In the genomic region with DNA sequence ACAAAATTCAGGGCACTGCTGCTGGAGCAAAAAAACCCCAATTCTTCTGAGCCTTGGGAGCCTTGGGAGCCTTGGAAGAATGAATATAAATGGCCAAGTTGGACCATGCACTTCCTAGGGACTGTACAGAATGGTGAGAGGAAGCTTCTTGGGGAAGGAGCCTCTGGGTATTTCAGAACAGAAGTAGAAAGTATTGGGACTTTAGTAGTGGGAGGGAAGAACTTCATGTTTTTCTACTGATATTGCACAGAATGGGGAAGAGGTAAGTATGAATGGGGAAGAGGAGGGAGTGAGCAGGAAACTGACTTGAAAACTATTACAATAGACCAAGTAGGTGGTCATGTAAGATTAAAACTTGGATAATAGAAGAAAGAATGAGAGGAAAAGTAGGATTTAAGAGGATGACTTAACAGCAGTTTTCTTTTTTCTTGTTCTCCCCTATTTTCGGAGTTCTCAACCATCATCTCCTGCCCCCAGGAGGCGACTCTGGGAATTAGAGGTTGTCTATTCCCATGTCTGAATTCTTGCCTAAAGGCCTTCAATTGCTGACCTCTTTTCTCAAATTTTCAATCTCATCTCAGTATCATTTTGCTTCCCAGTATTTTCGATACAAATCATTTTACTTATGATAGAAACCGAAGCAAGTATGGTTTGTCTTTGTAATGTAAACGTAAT, we compare ENCODE assay signal across 11 cellular contexts. TPM values are rescaled to one million over a fixed set of nuclear protein-coding genes. Genes with fewer than 3 reads are reported as not detected.
DNase-seq lines count a peak whose midpoint lies in the region; ATAC-seq and TF ChIP-seq lines count a peak whose summit lies in the region.
"Had no signal": no experiment of that assay in that cellular context is flagged by ENCODE, and none has a peak within 500 bp of the region (broad histone marks: within the 10 kb centered on the region; RNA-seq: fewer than 3 reads in every experiment).

No MANE protein-coding gene starts in this region.

- no peak for ATAC-seq in RWPE2 (ENCODE audit: low read depth)

- H3K4me3 ChIP-seq in RWPE2 (ENCODE audit: severe bottlenecking), result no peak overlapping the region
- H3K4me3 ChIP-seq in fibroblast of pulmonary artery (replicated peaks; ENCODE audit: low read depth, low read length), result no peak overlapping the region
- H3K4me3 ChIP-seq in skeletal muscle satellite cell (ENCODE audit: low read length), result no peak overlapping the region
- H3K4me3 ChIP-seq: thyroid gland had no signal

- peak overlapping the region; percentile 2 for H3K9ac ChIP-seq in skeletal muscle satellite cell (ENCODE audit: low read depth, low read length)

- peak overlapping the region; percentile 74 for H3K27ac ChIP-seq in RWPE2 (ENCODE audit: poor library complexity, severe bottlenecking)
- H3K27ac ChIP-seq: thyroid gland had no signal

- H3K9me3 ChIP-seq in RWPE2 (ENCODE audit: severe bottlenecking) (no peaks in the 10 kb centered on the region), skeletal muscle satellite cell (replicated peaks; ENCODE audit: low read length) (no peaks in the 10 kb centered on the region)
- H3K9me3 ChIP-seq: thyroid gland had no signal

- DNase-seq in NCI-H82 (lab: John Stamatoyannopoulos, UW) (peak; percentile 7), NCI-H82 treated with DMSO at 0.1 percent for 48 hours (lab: John Stamatoyannopoulos, UW; ENCODE audit: unreplicated experiment) (no peak), RWPE2 (ENCODE audit: low spot score) (no peak), fibroblast of pulmonary artery (ENCODE audit: low read depth) (no peak), NCI-H510A (lab: John Stamatoyannopoulos, UW) (no peak), T-helper 2 cell (no peak)
- DNase-seq in activated CD4-positive, alpha-beta T cell treated with anti-CD3 and anti-CD28 coated beads, Interleukin-2, amount 50 U/mL, for 48 hours, result no peak
- DNase-seq: activated T-cell treated with anti-CD3 and anti-CD28 coated beads, Interleukin-2, amount 50 U/mL, for 24 hours; stimulated activated CD4-positive, alpha-beta T cell treated with anti-CD3 and anti-CD28 coated beads, Interleukin-15, amount 100 ng/mL, for 24 hours; thyroid gland had no signal

- H3K4me2 ChIP-seq in skeletal muscle satellite cell (ENCODE audit: low read length), result peak overlapping the region; percentile 50

- H3K4me1 ChIP-seq in RWPE2 (ENCODE audit: insufficient read depth, poor library complexity, severe bottlenecking) (peaks cover 15% of the 10 kb centered on the region), skeletal muscle satellite cell (ENCODE audit: control insufficient read depth, insufficient read depth, low read length) (peaks cover 14% of the 10 kb centered on the region)
- H3K4me1 ChIP-seq: thyroid gland had no signal

- H3K36me3 ChIP-seq in RWPE2 (ENCODE audit: low read depth), result no peaks in the 10 kb centered on the region
- no peaks in the 10 kb centered on the region for H3K36me3 ChIP-seq in skeletal muscle satellite cell (ENCODE audit: insufficient read depth, low read length)
- H3K36me3 ChIP-seq: thyroid gland had no signal

- TF ChIP-seq CTCF in RWPE2 (IDR thresholded peaks at IDR 0.05; ENCODE audit: poor library complexity, severe bottlenecking) (no peak), fibroblast of pulmonary artery (IDR thresholded peaks at IDR 0.05; ENCODE audit: low read length, missing control alignments) (peak; percentile 21)

- no peaks in the 10 kb centered on the region for H3K27me3 ChIP-seq in RWPE2 (ENCODE audit: insufficient read depth, poor library complexity, severe bottlenecking)
- no peaks in the 10 kb centered on the region for H3K27me3 ChIP-seq in skeletal muscle satellite cell (ENCODE audit: control insufficient read depth, insufficient read depth, low read length)
- H3K27me3 ChIP-seq: thyroid gland had no signal

RNA-seq across cellular contexts. Expression of a gene that starts 44.5 kb away (rescaled TPM):
- total RNA-seq in skeletal muscle satellite cell (2012; rRNA removed), result 5.6 and 10.9 TPM in 2 replicates
